Comparison of ENCODE assay signal across 10 cellular contexts in genomic region chr6:120468486-120468885, GRCh38.
"Had no signal": no experiment of that assay in that cellular context is flagged by ENCODE, and none has a peak within 500 bp of the region (broad histone marks: within the 10 kb centered on the region; RNA-seq: fewer than 3 reads in every experiment).

No MANE protein-coding gene starts in this region.

- H3K36me3 ChIP-seq: HAP-1 had no signal

- DNase-seq: GM23248, GOT3, H7, H9, HCEC 1CT, HFFc6 had no signal

- H3K27ac Mint-ChIP-seq: H9, HFFc6 had no signal

- H3K9me3 ChIP-seq: HAP-1 had no signal

- H3K9ac ChIP-seq: GM23248 had no signal

- H3K4me3 ChIP-seq: GM23248, HAP-1 had no signal

- ATAC-seq: HCT116 had no signal

- H3K4me1 ChIP-seq: HAP-1 had no signal

- FAIRE-seq: H1, H54 had no signal

- H3K27ac ChIP-seq: GM23248 had no signal

- H2AFZ ChIP-seq: GM23248 had no signal

- H3K4me3 Mint-ChIP-seq: H9, HFFc6 had no signal
